8 cellular contexts compared by ENCODE assay signal in the genomic region with DNA sequence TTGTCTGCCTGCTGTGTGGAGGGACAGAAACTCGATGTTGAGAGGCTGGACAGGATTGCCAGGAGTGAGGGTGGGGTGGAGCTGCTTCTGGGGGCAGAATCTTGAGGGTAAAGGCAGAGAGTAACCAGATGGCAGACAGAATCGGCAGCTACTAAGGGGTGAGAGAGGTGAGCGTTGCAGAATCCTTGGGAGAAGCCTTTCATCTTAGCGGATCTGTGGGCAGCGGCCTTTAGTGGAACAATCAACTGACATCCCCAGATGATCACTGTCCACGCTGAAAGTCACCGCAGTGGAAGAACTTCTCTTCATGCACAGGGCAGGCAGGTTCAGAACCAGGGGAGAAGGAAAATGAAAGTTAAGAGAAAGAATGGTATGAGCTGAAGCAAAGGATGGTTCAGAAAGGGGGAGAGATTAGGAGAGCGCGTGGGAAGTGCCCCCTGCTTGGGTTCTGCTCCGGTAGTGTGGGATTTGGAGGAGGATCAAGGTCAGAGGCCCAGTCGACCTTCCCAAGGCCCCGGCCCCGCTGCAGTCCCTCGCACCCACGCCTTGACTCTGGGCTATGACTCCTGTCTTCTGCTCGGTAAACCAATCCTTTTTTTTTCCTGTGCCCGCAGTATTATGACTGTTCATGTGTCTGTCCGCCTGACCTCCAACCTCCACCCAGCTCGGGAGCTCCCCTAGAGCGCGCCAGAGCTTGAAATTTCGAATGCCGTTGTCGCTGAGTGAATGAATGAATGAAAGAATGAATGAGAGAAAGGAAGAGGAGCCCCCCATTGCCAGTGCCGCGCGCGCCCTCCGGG. TPM values are rescaled to one million over a fixed set of nuclear protein-coding genes. Genes with fewer than 3 reads are reported as not detected.
DNase-seq lines count a peak whose midpoint lies in the region; ATAC-seq, FAIRE-seq and TF ChIP-seq lines count a peak whose summit lies in the region.

No MANE protein-coding gene starts in this region.

- no peak for FAIRE-seq in A549 (lab: Jason Lieb, UNC)
- no peak for FAIRE-seq in small intestine (lab: Jason Lieb, UNC)

- POLR2A ChIA-PET in A549 (lab: Yijun Ruan, JAX): interaction anchor here (0.5 to 0.7 kb wide), 3 partner anchors 20 to 468 kb away, joined by 3 to 4 read pairs (median 3); no protein-coding TSS in a partner anchor

- peak overlapping the region; percentile 82 for H3K4me3 ChIP-seq in A549
- H3K4me3 ChIP-seq in left ventricle myocardium inferior: peak overlapping the region; percentile 98
- H3K4me3 ChIP-seq in small intestine (ENCODE audit: low read depth in 1 of 2, low read length in 2 of 2): peak overlapping the region; percentile 76 to 78

- DNase-seq in A549 (ENCODE audit: low read depth in 1 of 2, low spot score in 1 of 2): peak in 1 of 2 experiments; percentile 28
- DNase-seq in left ventricle myocardium inferior: no peak
- DNase-seq in small intestine: peak; percentile 45

- TF ChIP-seq RAD21 in A549 (conservative IDR thresholded peaks at IDR 0.05 in 1 of 2, IDR thresholded peaks at IDR 0.05 in 1 of 2): no peak

- no peaks in the 10 kb centered on the region for H3K27me3 ChIP-seq in left ventricle myocardium inferior (ENCODE audit: low read depth)
- no peaks in the 10 kb centered on the region for H3K27me3 ChIP-seq in small intestine (ENCODE audit: control insufficient read depth in 2 of 2, insufficient read depth in 2 of 2, low read length in 2 of 2)

- H3K4me2 ChIP-seq in A549: peak overlapping the region; percentile 94

- H3K9me3 ChIP-seq in A549 (no peaks in the 10 kb centered on the region), left ventricle myocardium inferior (replicated peaks) (no peaks in the 10 kb centered on the region), small intestine (ENCODE audit: control insufficient read depth, low read depth) (no peaks in the 10 kb centered on the region)

- H3K36me3 ChIP-seq in left ventricle myocardium inferior (peaks cover 14% of the 10 kb centered on the region), small intestine (ENCODE audit: control insufficient read depth in 2 of 2, insufficient read depth in 2 of 2, low read length in 2 of 2) (no peaks in the 10 kb centered on the region)

- WGBS in A549 (ENCODE audit: missing lambda C conversion rate): 5% methylated on average over 29 of the region's 29 CpGs
- 3 to 7% (median 3%) methylated on average over 26 to 29 of the region's 29 CpGs for WGBS in small intestine, 3 donors

- ATAC-seq in A549 (no peak; a peak in 3 of 6 replicates), GM18502 (IDR thresholded peaks at IDR 0.05; ENCODE audit: poor library complexity, unreplicated experiment) (peak; percentile 34), HG03442 (IDR thresholded peaks at IDR 0.05; ENCODE audit: unreplicated experiment) (peak; percentile 30), HG02623 (IDR thresholded peaks at IDR 0.05; ENCODE audit: unreplicated experiment) (no peak), GM21360 (IDR thresholded peaks at IDR 0.05; ENCODE audit: unreplicated experiment) (no peak)

- CTCF ChIA-PET in A549 (lab: Yijun Ruan, JAX): interaction anchor here (0.7 to 6.7 kb wide), 20 partner anchors 9 to 324 kb away, joined by 3 to 100 read pairs (median 4); partner anchors contain the start of gene MTHFD2

- H3K4me1 ChIP-seq in A549 (peaks cover 15% of the 10 kb centered on the region), left ventricle myocardium inferior (peaks cover 32% of the 10 kb centered on the region), small intestine (ENCODE audit: control insufficient read depth in 2 of 2, insufficient read depth in 1 of 2, low read depth in 1 of 2, low read length in 1 of 2) (peaks cover 5 to 8% of the 10 kb centered on the region in 2 donors)

- TF ChIP-seq CTCF in A549 (IDR thresholded peaks at IDR 0.05) (no peak), VCaP (conservative IDR thresholded peaks at IDR 0.05) (no peak), left ventricle myocardium inferior (IDR thresholded peaks at IDR 0.05; ENCODE audit: borderline replicate concordance) (no peak)

- TF ChIP-seq POLR2A in A549 (IDR thresholded peaks at IDR 0.05; ENCODE audit: low read length): no peak

- intact Hi-C loops in left ventricle myocardium inferior (cut with micrococcal nuclease): no loop called here

- no peak for TF ChIP-seq EP300 in A549 (IDR thresholded peaks at IDR 0.05)

- peak overlapping the region; percentile 88 to 94 for H3K27ac ChIP-seq in A549
- H3K27ac ChIP-seq in VCaP: peak overlapping the region; percentile 75; the same call in 1 of the 2 replicates
- H3K27ac ChIP-seq in left ventricle myocardium inferior (replicated peaks): peak overlapping the region; percentile 83
- peak overlapping the region in 1 of 2 donors; percentile 62 for H3K27ac ChIP-seq in small intestine (ENCODE audit: low read depth in 1 of 2, low read length in 1 of 2)

TF ChIP-seq in A549, 52 proteins besides CTCF, POLR2A, EP300 and RAD21:
- TF ChIP-seq HOXB5 (CRISPR knock-in tag; IDR thresholded peaks at IDR 0.05): no peak
- TF ChIP-seq, protein P1, sequence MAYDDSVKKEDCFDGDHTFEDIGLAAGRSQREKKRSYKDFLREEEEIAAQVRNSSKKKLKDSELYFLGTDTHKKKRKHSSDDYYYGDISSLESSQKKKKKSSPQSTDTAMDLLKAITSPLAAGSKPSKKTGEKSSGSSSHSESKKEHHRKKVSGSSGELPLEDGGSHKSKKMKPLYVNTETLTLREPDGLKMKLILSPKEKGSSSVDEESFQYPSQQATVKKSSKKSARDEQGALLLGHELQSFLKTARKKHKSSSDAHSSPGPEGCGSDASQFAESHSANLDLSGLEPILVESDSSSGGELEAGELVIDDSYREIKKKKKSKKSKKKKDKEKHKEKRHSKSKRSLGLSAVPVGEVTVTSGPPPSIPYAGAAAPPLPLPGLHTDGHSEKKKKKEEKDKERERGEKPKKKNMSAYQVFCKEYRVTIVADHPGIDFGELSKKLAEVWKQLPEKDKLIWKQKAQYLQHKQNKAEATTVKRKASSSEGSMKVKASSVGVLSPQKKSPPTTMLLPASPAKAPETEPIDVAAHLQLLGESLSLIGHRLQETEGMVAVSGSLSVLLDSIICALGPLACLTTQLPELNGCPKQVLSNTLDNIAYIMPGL (CRISPR knock-in tag; IDR thresholded peaks at IDR 0.05; ENCODE audit: borderline replicate concordance): no peak
- TF ChIP-seq TP53 (CRISPR knock-in tag; IDR thresholded peaks at IDR 0.05): no peak
- no peak for TF ChIP-seq ZSCAN20 (CRISPR knock-in tag; IDR thresholded peaks at IDR 0.05)
- TF ChIP-seq ZNF302 (CRISPR knock-in tag; IDR thresholded peaks at IDR 0.05): no peak
TF ChIP-seq in A549: peak in this region for 0.

RNA-seq across cellular contexts. Expression of gene BOLA3, which starts 0.6 kb away (rescaled TPM):
- polyA plus RNA-seq in A549 (2011; rRNA removed) (93.9 and 136 TPM in 2 replicates), A549 (2017; fragmentation: RNase III; extraction: RNeasy Plus Mini Kit Qiagen cat#74134 plus additional on column Dnase treatment) (125 to 145 TPM (median 139 TPM) in 3 replicates), small intestine (10 to 100 TPM; 57.3 to 75.8 (median 62.8) TPM)
- 117 and 146 TPM in 2 replicates for polyA plus RNA-seq in A549 (2012; cell fraction: cytosol; rRNA removed)
- polyA plus RNA-seq in A549 (2012; cell fraction: nucleus; rRNA removed): 29.5 and 39.3 TPM in 2 replicates
- polyA minus RNA-seq in A549 (2011; rRNA and poly(A)+ RNA removed): 7.1 and 7.7 TPM in 2 replicates
- total RNA-seq in left ventricle myocardium inferior: 81.2 TPM

RNA-seq across cellular contexts. Expression of gene MOB1A, which starts 31.6 kb away (rescaled TPM):
- 108 and 118 TPM in 2 replicates for polyA plus RNA-seq in A549 (2011; rRNA removed)
- polyA plus RNA-seq in A549 (2012; cell fraction: cytosol; rRNA removed): 21.2 and 26.8 TPM in 2 replicates
- polyA plus RNA-seq in A549 (2012; cell fraction: nucleus; rRNA removed): 7.6 and 18.8 TPM in 2 replicates
- polyA plus RNA-seq in A549 (2017; fragmentation: RNase III; extraction: RNeasy Plus Mini Kit Qiagen cat#74134 plus additional on column Dnase treatment): 65.5 to 72.6 TPM (median 71.8 TPM) in 3 replicates
- 44.9 and 50.3 TPM in 2 replicates for polyA minus RNA-seq in A549 (2011; rRNA and poly(A)+ RNA removed)
- total RNA-seq in left ventricle myocardium inferior: 54.9 TPM
- polyA plus RNA-seq in small intestine: 10 to 100 TPM; 41.3 to 50.1 (median 43.9) TPM

RNA-seq across cellular contexts. Expression of gene MTHFD2, which starts 51.3 kb away (rescaled TPM):
- polyA plus RNA-seq in A549 (2011; rRNA removed): 429 and 608 TPM in 2 replicates
- polyA plus RNA-seq in A549 (2012; cell fraction: cytosol; rRNA removed): 270 and 278 TPM in 2 replicates
- polyA plus RNA-seq in A549 (2012; cell fraction: nucleus; rRNA removed): 61.1 and 149 TPM in 2 replicates
- polyA plus RNA-seq in A549 (2017; fragmentation: RNase III; extraction: RNeasy Plus Mini Kit Qiagen cat#74134 plus additional on column Dnase treatment): 149 to 188 TPM (median 153 TPM) in 3 replicates
- 254 and 261 TPM in 2 replicates for polyA minus RNA-seq in A549 (2011; rRNA and poly(A)+ RNA removed)
- total RNA-seq in left ventricle myocardium inferior: 17.8 TPM
- polyA plus RNA-seq in small intestine: 100 to 1,000 TPM in 1 of 3 donors, 10 to 100 TPM in 1, 1 to 10 TPM in 1; 8.1 to 114 (median 12.4) TPM

Comparison
In these comparisons a context has a peak if more than half of its experiments do, and no peak if none do; other contexts are left out.
1. ATAC-seq: peak in GM18502 (single experiment) and HG03442 (single experiment); none in A549 (0 of 2), HG02623 (single experiment) and GM21360 (single experiment).
2. Peak in every context shown above with its lines, with median percentiles within 50 percentile points of each other: H3K4me3 ChIP-seq.